ENCODE assay signal across 9 cellular contexts in the genomic region with DNA sequence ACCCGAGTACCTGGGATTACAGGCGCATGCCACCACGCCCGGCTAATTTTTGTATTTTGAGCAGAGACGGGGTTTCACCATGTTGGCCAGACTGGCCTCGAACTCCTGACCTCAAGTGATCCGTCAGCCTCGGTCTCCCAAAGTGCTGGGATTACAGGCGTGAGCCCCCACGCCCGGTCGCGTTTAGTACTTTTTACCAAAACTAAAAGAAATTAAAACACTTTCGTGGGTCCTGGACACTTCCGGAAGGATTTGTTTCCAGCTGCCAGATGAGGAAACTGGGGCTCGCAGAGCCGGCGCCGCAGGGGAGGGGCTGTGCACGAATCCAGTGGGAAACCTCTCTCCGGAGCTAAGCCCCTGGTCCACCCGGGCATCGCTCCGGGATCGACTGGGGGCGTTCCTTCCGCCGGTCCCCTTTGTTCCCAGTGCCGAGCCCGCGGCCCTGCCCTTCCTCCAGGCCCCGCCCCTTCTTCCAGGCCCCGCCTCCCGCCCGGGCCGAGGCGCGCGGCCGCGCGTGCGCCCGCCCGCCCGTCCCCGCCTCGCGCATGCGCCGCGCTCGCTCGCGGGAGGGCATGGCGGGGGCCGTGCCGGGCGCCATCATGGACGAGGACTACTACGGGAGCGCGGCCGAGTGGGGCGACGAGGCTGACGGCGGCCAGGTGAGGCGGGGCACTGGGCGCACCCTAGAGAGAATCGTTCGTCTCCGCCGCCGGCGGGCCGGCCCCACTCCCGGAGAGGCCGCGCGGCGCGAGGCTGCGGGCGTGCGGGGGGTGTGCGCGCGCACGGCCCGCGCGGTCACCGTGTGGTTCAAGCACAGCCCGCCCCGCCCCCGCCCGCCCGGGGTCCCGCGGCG. TPM values are rescaled to one million over a fixed set of nuclear protein-coding genes. Genes with fewer than 3 reads are reported as not detected.
DNase-seq lines count a peak whose midpoint lies in the region; ATAC-seq, FAIRE-seq and TF ChIP-seq lines count a peak whose summit lies in the region.
"Had no signal": no experiment of that assay in that cellular context is flagged by ENCODE, and none has a peak within 500 bp of the region (broad histone marks: within the 10 kb centered on the region; RNA-seq: fewer than 3 reads in every experiment).

A gene with protein sequence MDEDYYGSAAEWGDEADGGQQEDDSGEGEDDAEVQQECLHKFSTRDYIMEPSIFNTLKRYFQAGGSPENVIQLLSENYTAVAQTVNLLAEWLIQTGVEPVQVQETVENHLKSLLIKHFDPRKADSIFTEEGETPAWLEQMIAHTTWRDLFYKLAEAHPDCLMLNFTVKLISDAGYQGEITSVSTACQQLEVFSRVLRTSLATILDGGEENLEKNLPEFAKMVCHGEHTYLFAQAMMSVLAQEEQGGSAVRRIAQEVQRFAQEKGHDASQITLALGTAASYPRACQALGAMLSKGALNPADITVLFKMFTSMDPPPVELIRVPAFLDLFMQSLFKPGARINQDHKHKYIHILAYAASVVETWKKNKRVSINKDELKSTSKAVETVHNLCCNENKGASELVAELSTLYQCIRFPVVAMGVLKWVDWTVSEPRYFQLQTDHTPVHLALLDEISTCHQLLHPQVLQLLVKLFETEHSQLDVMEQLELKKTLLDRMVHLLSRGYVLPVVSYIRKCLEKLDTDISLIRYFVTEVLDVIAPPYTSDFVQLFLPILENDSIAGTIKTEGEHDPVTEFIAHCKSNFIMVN (plus strand): TSS at position 546 of the 853 bp plus-strand sequence. CDS start 54 bp downstream, at position 600.

- peak; percentile 78 to 95 for TF ChIP-seq POLR2A in HepG2 (IDR thresholded peaks at IDR 0.05; ENCODE audit: insufficient read depth in 1 of 2, low read depth in 2 of 2, low read length in 2 of 2)

- intact Hi-C loops in HepG2 (cut with micrococcal nuclease; ENCODE audit: unreplicated experiment): loop anchor here (1.0 to 5.0 kb wide), 4 partner anchors 10 to 89 kb away; a partner anchor contains a TSS

- peak within 1 kb of the TSS; percentile 74 for H3K27ac ChIP-seq in HepG2 (ENCODE audit: extremely low read length, insufficient read depth, low read length)

- H3K4me3 ChIP-seq in HepG2 (replicated peaks in 1 of 3; ENCODE audit: insufficient read depth in 1 of 3, low read depth in 2 of 3, low read length in 3 of 3): peak within 1 kb of the TSS; percentile 75 to 85 (median 80)

- peak within 1 kb of the TSS; percentile 84 for H3K9ac ChIP-seq in HepG2 (ENCODE audit: insufficient read depth, low read depth, low read length)

- in situ Hi-C loops in HepG2 (cut with HindIII; ENCODE audit: extremely low pct_ligation_motif_present, low pct_unique_long_range_greater_than_20kb): loop anchor here (5.0 kb wide), 1 partner anchor 89 kb away; no protein-coding TSS in a partner anchor

- peaks cover 57% of the 10 kb centered on the region for H3K4me1 ChIP-seq in HepG2 (ENCODE audit: insufficient read depth, low read length)

- ATAC-seq in HG03442 (IDR thresholded peaks at IDR 0.05; ENCODE audit: unreplicated experiment) (peak; percentile 75), HepG2 (peak; percentile 92)

- H3K79me2 ChIP-seq in HepG2 (ENCODE audit: insufficient read depth, low read length): peaks cover 45% of the 10 kb centered on the region

- H3K4me2 ChIP-seq in HepG2 (ENCODE audit: low read depth, low read length): peak within 1 kb of the TSS; percentile 87

- BruUV-seq in HepG2 (replicated peaks; lab: Mats Ljungman, UMichigan): TSS peak; percentile 82

- POLR2A ChIA-PET in HepG2 (lab: Yijun Ruan, JAX): interaction anchor here (0.6 to 6.7 kb wide), 14 partner anchors 11 to 113 kb away, joined by 3 to 68 read pairs (median 6); a partner anchor contains a TSS

- no peak within 1 kb of the TSS for H2AFZ ChIP-seq in HepG2 (ENCODE audit: low read length)

- TF ChIP-seq RAD21 in HepG2 (CRISPR knock-in tag; IDR thresholded peaks at IDR 0.05): peak; percentile 38

- FAIRE-seq in HepG2 (lab: Jason Lieb, UNC): no peak
- FAIRE-seq: colon had no signal

- WGBS in HepG2 (ENCODE audit: low lambda C conversion rate): 22% methylated on average over 44 of the region's 102 CpGs

- CTCF ChIA-PET in HepG2 (lab: Yijun Ruan, JAX; ENCODE audit: low intra/inter-chr PET ratio, low total read pairs): no interaction called here

- TF ChIP-seq EP300 in HepG2 (IDR thresholded peaks at IDR 0.05; ENCODE audit: low read depth in 2 of 2, low read length in 2 of 2) (0 out of 4 replicates have a peak, but pooled peaks of 1 of the 2 experiments have one; percentile 21), HepG2 (CRISPR knock-in tag; IDR thresholded peaks at IDR 0.05; ENCODE audit: borderline replicate concordance) (no peak)

- no peaks in the 10 kb centered on the region; a peak in 1 of 5 replicates for H3K27me3 ChIP-seq in HepG2 (ENCODE audit: control insufficient read depth in 1 of 2, insufficient read depth in 2 of 2, low read length in 2 of 2)

- H3K9me3 ChIP-seq in HepG2 (ENCODE audit: low read length): peaks cover 2% of the 10 kb centered on the region; the same call in 1 of the 2 replicates

- peak; percentile 86 for DNase-seq in Ammon's horn (ENCODE audit: low spot score)
- DNase-seq in GM19238 (ENCODE audit: insufficient read length, low spot score): peak; percentile 96
- DNase-seq in NCI-H526 (lab: John Stamatoyannopoulos, UW): peak; percentile 71 to 96
- DNase-seq in activated CD4-positive, alpha-beta T cell treated with anti-CD3 and anti-CD28 coated beads, Interleukin-2, amount 50 U/mL, for 24 hours (ENCODE audit: low read depth in 1 of 2, low spot score in 1 of 2): peak; percentile 76 to 84
- peak; percentile 89 for DNase-seq in dermis blood vessel endothelial cell
- DNase-seq in HepG2 (ENCODE audit: low spot score): peak; percentile 90
- peak; percentile 90 to 94 for DNase-seq in stimulated activated CD4-positive, alpha-beta T cell treated with anti-CD3 and anti-CD28 coated beads, Interleukin-2, amount 100 ng/mL, for 48 hours

- H4K20me1 ChIP-seq in HepG2 (ENCODE audit: insufficient read depth, low read length): peaks cover 21% of the 10 kb centered on the region

- H3K36me3 ChIP-seq in HepG2 (replicated peaks in 1 of 2; ENCODE audit: control insufficient read depth in 1 of 2, insufficient read depth in 2 of 2, low read length in 2 of 2): peaks cover under 1 to 9% of the 10 kb centered on the region in 2 experiments; a peak in 4 of 5 replicates

- peak; percentile 31; the same call in 1 of the 2 replicates for TF ChIP-seq CTCF in HepG2 (CRISPR knock-in tag; IDR thresholded peaks at IDR 0.05)

TF ChIP-seq in HepG2, 621 proteins besides CTCF, POLR2A, EP300 and RAD21 (continues in another document):
- 0 out of 2 replicates have a peak, but pooled peaks have one; percentile 47 for TF ChIP-seq MIXL1 (CRISPR knock-in tag; IDR thresholded peaks at IDR 0.05)
- TF ChIP-seq, protein P1, sequence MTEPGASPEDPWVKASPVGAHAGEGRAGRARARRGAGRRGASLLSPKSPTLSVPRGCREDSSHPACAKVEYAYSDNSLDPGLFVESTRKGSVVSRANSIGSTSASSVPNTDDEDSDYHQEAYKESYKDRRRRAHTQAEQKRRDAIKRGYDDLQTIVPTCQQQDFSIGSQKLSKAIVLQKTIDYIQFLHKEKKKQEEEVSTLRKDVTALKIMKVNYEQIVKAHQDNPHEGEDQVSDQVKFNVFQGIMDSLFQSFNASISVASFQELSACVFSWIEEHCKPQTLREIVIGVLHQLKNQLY (CRISPR knock-in tag; IDR thresholded peaks at IDR 0.05): no peak
- TF ChIP-seq SPEN (CRISPR knock-in tag; IDR thresholded peaks at IDR 0.05; ENCODE audit: low read depth): peak; percentile 34; the same call in 1 of the 2 replicates
- no peak for TF ChIP-seq SRSF1 (optimal IDR thresholded peaks at IDR 0.05; ENCODE audit: low read depth, low read length)
- peak; percentile 64; the same call in 1 of the 2 replicates for TF ChIP-seq ZKSCAN8 (CRISPR knock-in tag; IDR thresholded peaks at IDR 0.05; ENCODE audit: borderline replicate concordance)
- TF ChIP-seq, protein P2, sequence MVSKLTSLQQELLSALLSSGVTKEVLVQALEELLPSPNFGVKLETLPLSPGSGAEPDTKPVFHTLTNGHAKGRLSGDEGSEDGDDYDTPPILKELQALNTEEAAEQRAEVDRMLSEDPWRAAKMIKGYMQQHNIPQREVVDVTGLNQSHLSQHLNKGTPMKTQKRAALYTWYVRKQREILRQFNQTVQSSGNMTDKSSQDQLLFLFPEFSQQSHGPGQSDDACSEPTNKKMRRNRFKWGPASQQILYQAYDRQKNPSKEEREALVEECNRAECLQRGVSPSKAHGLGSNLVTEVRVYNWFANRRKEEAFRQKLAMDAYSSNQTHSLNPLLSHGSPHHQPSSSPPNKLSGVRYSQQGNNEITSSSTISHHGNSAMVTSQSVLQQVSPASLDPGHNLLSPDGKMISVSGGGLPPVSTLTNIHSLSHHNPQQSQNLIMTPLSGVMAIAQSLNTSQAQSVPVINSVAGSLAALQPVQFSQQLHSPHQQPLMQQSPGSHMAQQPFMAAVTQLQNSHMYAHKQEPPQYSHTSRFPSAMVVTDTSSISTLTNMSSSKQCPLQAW (CRISPR knock-in tag; IDR thresholded peaks at IDR 0.05): peak; percentile 75

RNA-seq across cellular contexts. Expression of the gene that starts here (rescaled TPM):
- total RNA-seq in dermis blood vessel endothelial cell (53.4 and 66.6 TPM in 2 replicates), HepG2 (2016; rRNA removed; fragmentation: Illumina TruSeq; extraction: Trizol) (159 and 160 TPM in 2 replicates)
- total RNA-seq in HepG2 (2016; cell fraction: cytosol; rRNA removed; fragmentation: Illumina TruSeq; extraction: Trizol; ENCODE audit: low read depth): 40.4 and 47.8 TPM in 2 replicates
- total RNA-seq in HepG2 (2016; cell fraction: insoluble cytoplasmic fraction; rRNA removed; fragmentation: Illumina TruSeq; extraction: Trizol): 132 and 155 TPM in 2 replicates
- 73.6 and 76.0 TPM in 2 replicates for total RNA-seq in HepG2 (2016; cell fraction: membrane; rRNA removed; fragmentation: Illumina TruSeq; extraction: Trizol)
- total RNA-seq in HepG2 (2016; cell fraction: nucleus; rRNA removed; fragmentation: Illumina TruSeq; extraction: Trizol): 124 and 141 TPM in 2 replicates
- polyA plus RNA-seq in HepG2 (2011; rRNA removed): 168 and 203 TPM in 2 replicates
- 156 and 174 TPM in 2 replicates for polyA plus RNA-seq in HepG2 (2011; cell fraction: cytosol; rRNA removed)
- polyA plus RNA-seq in HepG2 (2011; cell fraction: nucleus; rRNA removed): 553 and 648 TPM in 2 replicates
- polyA plus RNA-seq in HepG2 (2012): 143 and 173 TPM in 2 replicates
- polyA plus RNA-seq in HepG2 (2016; cell fraction: cytosol; fragmentation: Illumina TruSeq; extraction: Trizol; ENCODE audit: low read depth): 31.7 and 32.2 TPM in 2 replicates
- polyA plus RNA-seq in HepG2 (2016; cell fraction: insoluble cytoplasmic fraction; fragmentation: Illumina TruSeq; extraction: Trizol; ENCODE audit: low read depth): 140 and 169 TPM in 2 replicates
- 55.0 and 56.1 TPM in 2 replicates for polyA plus RNA-seq in HepG2 (2016; cell fraction: membrane; fragmentation: Illumina TruSeq; extraction: Trizol; ENCODE audit: low read depth)
- polyA plus RNA-seq in HepG2 (2016; cell fraction: nucleus; fragmentation: Illumina TruSeq; extraction: Trizol; ENCODE audit: insufficient read depth, low read depth): 254 and 278 TPM in 2 replicates
- polyA minus RNA-seq in HepG2 (2011; rRNA and poly(A)+ RNA removed; ENCODE audit: low replicate concordance): 150 and 192 TPM in 2 replicates
- polyA minus RNA-seq in HepG2 (2011; cell fraction: cytosol; rRNA and poly(A)+ RNA removed): 74.9 and 79.5 TPM in 2 replicates
- polyA minus RNA-seq in HepG2 (2011; cell fraction: nucleus; rRNA and poly(A)+ RNA removed): 224 and 244 TPM in 2 replicates

Comparison
In these comparisons a context has a peak if more than half of its experiments do, and no peak if none do; other contexts are left out.
1. Peak in every context shown above with its lines: DNase-seq, ATAC-seq, H3K4me3 ChIP-seq and H3K27ac ChIP-seq.